Comparison of ENCODE assay signal across 24 cellular contexts in genomic region chrX:9091253-9091652, GRCh38. TPM values are rescaled to one million over a fixed set of nuclear protein-coding genes. Genes with fewer than 3 reads are reported as not detected.
"Had no signal": no experiment of that assay in that cellular context is flagged by ENCODE, and none has a peak within 500 bp of the region (broad histone marks: within the 10 kb centered on the region; RNA-seq: fewer than 3 reads in every experiment).

No MANE protein-coding gene starts in this region.

- H3K27me3 ChIP-seq: brain microvascular endothelial cell, colonic mucosa, thyroid gland had no signal

- ATAC-seq: left colon; lower lobe of right lung; natural killer cell treated with Interleukin-12 subunit alpha and Interleukin-12 subunit beta and Interleukin-15 and Interleukin-18, amount 100 ng/mL, for 72 hours had no signal

- H3K27ac ChIP-seq: brain microvascular endothelial cell, colonic mucosa, epithelial cell of prostate, lower lobe of right lung, parathyroid adenoma, spleen, thyroid gland, WERI-Rb-1 had no signal

- H3K4me1 ChIP-seq: colonic mucosa, lower lobe of right lung, parathyroid adenoma, spleen, thyroid gland had no signal

- H3K27ac Mint-ChIP-seq: activated naive CD8-positive, alpha-beta T cell treated with anti-CD3 and anti-CD28 coated beads for 36 hours; activated T-helper 1 cell treated with anti-CD3 and anti-CD28 coated beads, Interleukin-12 subunit alpha, Interleukin-12 subunit beta, Interleukin-2, Interleukin-4 antibody, amounts not matched to agents 30 ng/mL and 10 ng/mL and 1 ng/mL, durations not matched to agents 14 hours and 24 hours and 36 hours; endodermal cell; natural killer cell treated with Interleukin-12 subunit alpha and Interleukin-12 subunit beta and Interleukin-15 and Interleukin-18, amount 100 ng/mL, for 72 hours had no signal

- H3K4me3 Mint-ChIP-seq: activated naive CD8-positive, alpha-beta T cell treated with anti-CD3 and anti-CD28 coated beads for 36 hours; activated T-helper 1 cell treated with anti-CD3 and anti-CD28 coated beads, Interleukin-12 subunit alpha, Interleukin-12 subunit beta, Interleukin-2, Interleukin-4 antibody, amounts not matched to agents 30 ng/mL and 10 ng/mL and 1 ng/mL, durations not matched to agents 14 hours and 24 hours and 36 hours; central memory CD8-positive, alpha-beta T cell; endodermal cell; natural killer cell treated with Interleukin-12 subunit alpha and Interleukin-12 subunit beta and Interleukin-15 and Interleukin-18, amount 100 ng/mL, for 72 hours had no signal

- H3K4me3 ChIP-seq: colonic mucosa, lower lobe of right lung, spleen, thyroid gland had no signal

- H3K27me3 Mint-ChIP-seq: activated naive CD8-positive, alpha-beta T cell treated with anti-CD3 and anti-CD28 coated beads for 36 hours; central memory CD8-positive, alpha-beta T cell had no signal

- H3K9me3 ChIP-seq: colonic mucosa, lower lobe of right lung, thyroid gland had no signal

- H3K36me3 ChIP-seq: brain microvascular endothelial cell, colonic mucosa, lower lobe of right lung, spleen, thyroid gland, WERI-Rb-1 had no signal

- DNase-seq: activated CD4-positive, alpha-beta T cell treated with anti-CD3 and anti-CD28 coated beads, Interleukin-2, amount 50 U/mL, for 48 hours; activated naive CD8-positive, alpha-beta T cell treated with anti-CD3 and anti-CD28 coated beads for 36 hours; anterior cingulate cortex; brain microvascular endothelial cell; colonic mucosa; endodermal cell; foreskin fibroblast; glutamatergic neuron; hippocampal formation; islet precursor cell; left colon; lower lobe of right lung; spleen; stimulated activated naive CD4-positive, alpha-beta T cell treated with Interleukin-2 at 50 U/mL for 16 hours; thyroid gland; WERI-Rb-1 had no signal

- H3K9me3 Mint-ChIP-seq: activated naive CD8-positive, alpha-beta T cell treated with anti-CD3 and anti-CD28 coated beads for 36 hours; natural killer cell treated with Interleukin-12 subunit alpha and Interleukin-12 subunit beta and Interleukin-15 and Interleukin-18, amount 100 ng/mL, for 72 hours had no signal

- H3K36me3 Mint-ChIP-seq: natural killer cell treated with Interleukin-12 subunit alpha and Interleukin-12 subunit beta and Interleukin-15 and Interleukin-18, amount 100 ng/mL, for 72 hours had no signal

RNA-seq across cellular contexts. Expression of gene FAM9B, which starts 57.3 kb away (rescaled TPM):
- total RNA-seq: activated naive CD8-positive, alpha-beta T cell treated with anti-CD3 and anti-CD28 coated beads for 36 hours; activated T-helper 1 cell treated with anti-CD3 and anti-CD28 coated beads, Interleukin-12 subunit alpha, Interleukin-12 subunit beta, Interleukin-2, Interleukin-4 antibody, amounts not matched to agents 30 ng/mL and 10 ng/mL and 1 ng/mL, durations not matched to agents 14 hours and 24 hours and 36 hours; colonic mucosa; endodermal cell; left colon; natural killer cell treated with Interleukin-12 subunit alpha and Interleukin-12 subunit beta and Interleukin-15 and Interleukin-18, amount 100 ng/mL, for 72 hours; renal cortical epithelial cell; subcutaneous adipose tissue; T-helper 1 cell treated with Interleukin-12 subunit alpha and Interleukin-12 subunit beta and Interleukin-4 antibody, amounts not matched to agents 30 ng/mL and 1 ng/mL, for 36 hours; thyroid gland had no signal
